10 cellular contexts compared by ENCODE assay signal in the genomic region with DNA sequence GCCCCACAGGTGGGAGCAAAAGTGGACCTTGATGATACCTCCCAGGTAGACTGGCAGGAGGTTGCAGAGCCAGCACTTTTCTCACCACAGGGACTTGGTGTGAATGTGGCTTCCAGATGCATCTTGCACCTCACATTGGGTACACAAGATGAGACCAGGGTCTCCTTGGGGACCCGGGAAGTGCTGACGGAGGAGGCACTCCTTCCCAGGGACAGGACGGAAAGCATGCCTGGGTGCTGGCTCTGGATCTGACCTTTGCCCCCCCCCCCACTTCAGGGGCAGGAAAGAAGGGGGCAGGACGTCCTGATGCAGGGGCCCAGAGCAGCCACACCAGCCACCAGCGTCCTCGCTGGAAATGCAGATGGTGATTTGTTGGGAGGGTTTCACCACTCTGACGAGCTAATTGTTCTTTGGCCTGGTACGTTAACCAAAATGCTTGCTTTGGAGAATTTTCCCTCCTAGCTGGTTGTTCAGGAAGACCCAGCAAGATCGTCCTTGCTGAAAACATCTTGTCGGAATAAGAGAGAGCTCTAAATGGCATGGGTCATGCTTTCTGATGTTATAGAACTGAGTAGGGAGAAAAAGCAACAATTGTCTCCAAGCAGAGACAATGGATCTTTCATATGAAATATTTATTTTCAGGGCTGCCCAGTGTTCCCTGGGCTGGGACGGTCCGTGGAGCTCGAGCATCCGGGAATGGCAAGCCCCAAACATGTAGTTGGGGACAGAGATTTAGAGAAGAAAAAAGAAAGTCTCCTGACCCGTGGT.
DNase-seq lines count a peak whose midpoint lies in the region; ATAC-seq and TF ChIP-seq lines count a peak whose summit lies in the region.
"Had no signal": no experiment of that assay in that cellular context is flagged by ENCODE, and none has a peak within 500 bp of the region (broad histone marks: within the 10 kb centered on the region; RNA-seq: fewer than 3 reads in every experiment).

No MANE protein-coding gene starts in this region.

- TF ChIP-seq EP300 in sigmoid colon (IDR thresholded peaks at IDR 0.05): no peak

- H3K27me3 ChIP-seq in sigmoid colon: no peaks in the 10 kb centered on the region

- CTCF ChIA-PET in Calu3 (lab: Charles Lee): interaction anchor here (1.0 kb wide), 1 partner anchor 70 kb away, joined by 4 read pairs; no protein-coding TSS in a partner anchor

- peaks cover 0 to 73% (median 64%) of the 10 kb centered on the region in 4 donors for H3K4me1 ChIP-seq in sigmoid colon

- DNase-seq in Calu3 (peak; percentile 30), cardiac septum (ENCODE audit: low spot score) (peak; percentile 70), sigmoid colon (peak; percentile 63), dedifferentiated amniotic fluid mesenchymal stem cell (ENCODE audit: extremely low spot score) (no peak), ureter (ENCODE audit: low spot score) (no peak)
- DNase-seq: naive B cell had no signal

- TF ChIP-seq CTCF in Calu3 (IDR thresholded peaks at IDR 0.05; ENCODE audit: unreplicated experiment) (no peak), sigmoid colon (IDR thresholded peaks at IDR 0.05) (no peak)

- 64 to 71% methylated on average over 15 of the region's 15 CpGs for WGBS in sigmoid colon, 2 donors

- H3K36me3 ChIP-seq in sigmoid colon: no peaks in the 10 kb centered on the region

- intact Hi-C loops in Calu3 (cut with micrococcal nuclease; ENCODE audit: unreplicated experiment): no loop called here
- intact Hi-C loops in cardiac septum (cut with DNase I): no loop called here
- intact Hi-C loops in sigmoid colon (cut with DNase I): loop anchor here (2.0 kb wide), 1 partner anchor 37 kb away; no protein-coding TSS in a partner anchor

- ATAC-seq in GM19035 (IDR thresholded peaks at IDR 0.05; ENCODE audit: unreplicated experiment): no peak
- no peak for ATAC-seq in GM19463 (IDR thresholded peaks at IDR 0.05; ENCODE audit: unreplicated experiment)

- TF ChIP-seq POLR2A in sigmoid colon (IDR thresholded peaks at IDR 0.05): no peak

- peak overlapping the region; percentile 95 for H3K27ac ChIP-seq in angular gyrus (ENCODE audit: low read depth, low read length)
- H3K27ac ChIP-seq in sigmoid colon: peak overlapping the region; percentile 96 to 99 (median 98)

- H3K36me3 Mint-ChIP-seq in Calu3 (ENCODE audit: insufficient read depth, unreplicated experiment): peaks cover 97% of the 10 kb centered on the region
- H3K36me3 Mint-ChIP-seq: naive B cell had no signal

- H3K9me3 Mint-ChIP-seq in Calu3 (ENCODE audit: low read depth, unreplicated experiment): no peaks in the 10 kb centered on the region
- H3K9me3 Mint-ChIP-seq: naive B cell; T-helper 1 cell treated with Interleukin-12 subunit alpha and Interleukin-12 subunit beta and Interleukin-4 antibody, amounts not matched to agents 30 μg/mL and 1 μg/mL, for 36 hours had no signal

- H3K4me1 Mint-ChIP-seq in Calu3 (ENCODE audit: low read depth, unreplicated experiment): peaks cover 37% of the 10 kb centered on the region

- no peaks in the 10 kb centered on the region for H3K9me3 ChIP-seq in sigmoid colon

- H3K4me3 Mint-ChIP-seq in Calu3 (ENCODE audit: low read depth, unreplicated experiment): peak overlapping the region; percentile 83
- H3K4me3 Mint-ChIP-seq: T-helper 1 cell treated with Interleukin-12 subunit alpha and Interleukin-12 subunit beta and Interleukin-4 antibody, amounts not matched to agents 30 μg/mL and 1 μg/mL, for 36 hours had no signal

- peak overlapping the region; percentile 98 for H3K27ac Mint-ChIP-seq in Calu3 (ENCODE audit: unreplicated experiment)
- H3K27ac Mint-ChIP-seq: T-helper 1 cell treated with Interleukin-12 subunit alpha and Interleukin-12 subunit beta and Interleukin-4 antibody, amounts not matched to agents 30 μg/mL and 1 μg/mL, for 36 hours had no signal

- H3K4me3 ChIP-seq in sigmoid colon: peak overlapping the region; percentile 9 to 88 (median 58)

- H3K27me3 Mint-ChIP-seq in Calu3 (ENCODE audit: unreplicated experiment): no peaks in the 10 kb centered on the region
- H3K27me3 Mint-ChIP-seq: naive B cell had no signal

- BruUV-seq in Calu3 (replicated peaks; lab: Mats Ljungman, UMichigan): no TSS peak

Comparison
In these comparisons a context has a peak if more than half of its experiments do, and no peak if none do; other contexts are left out.
1. DNase-seq: peak in Calu3 (single experiment), cardiac septum (single experiment) and sigmoid colon (single experiment); none in dedifferentiated amniotic fluid mesenchymal stem cell (single experiment) and ureter (single experiment).